In the genomic region with DNA sequence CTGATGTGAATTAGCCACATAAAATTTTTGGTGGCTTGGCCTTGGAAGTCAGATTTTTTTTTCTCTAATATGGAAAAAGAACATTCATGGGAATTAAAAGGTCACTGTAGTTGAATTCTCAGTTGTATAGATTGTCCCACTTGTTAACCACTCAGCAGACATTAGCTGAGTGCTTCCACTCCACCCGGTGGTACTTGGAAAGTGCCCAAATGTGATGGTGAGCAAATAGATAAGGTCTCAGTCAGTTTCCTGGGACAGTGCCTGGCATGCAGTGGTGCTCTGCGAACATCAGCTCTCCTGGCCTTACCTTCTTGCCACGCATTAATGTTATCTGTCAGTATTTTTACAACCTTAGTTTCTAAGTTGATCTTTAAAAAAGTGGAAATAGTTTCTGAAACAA, we compare ENCODE assay signal across 8 cellular contexts. TPM values are rescaled to one million over a fixed set of nuclear protein-coding genes. Genes with fewer than 3 reads are reported as not detected.
DNase-seq lines count a peak whose midpoint lies in the region; ATAC-seq and TF ChIP-seq lines count a peak whose summit lies in the region.

No MANE protein-coding gene starts in this region.

- peaks cover 51% of the 10 kb centered on the region for H4K20me1 ChIP-seq in IMR-90 (ENCODE audit: insufficient read depth, low read length)

- no peak overlapping the region for H4K8ac ChIP-seq in IMR-90 (ENCODE audit: low read depth in 2 of 2, low read length in 2 of 2)

- no peaks in the 10 kb centered on the region for H3K27me3 ChIP-seq in IMR-90 (ENCODE audit: control insufficient read depth, insufficient read depth, low read length)
- H3K27me3 ChIP-seq in body of pancreas, result no peaks in the 10 kb centered on the region

- in situ Hi-C loops in IMR-90 (cut with MboI; ENCODE audit: low sequenced_read_pairs), result loop anchor here (25.0 kb wide), 1 partner anchor 1052 kb away; no protein-coding TSS in a partner anchor

- dilution Hi-C loops in IMR-90 (cut with HindIII; ENCODE audit: low sequenced_read_pairs, unreplicated experiment), result no loop called here

- H2BK120ac ChIP-seq in IMR-90 (ENCODE audit: low read depth, low read length), result no peak overlapping the region

- peaks cover 2 to 46% of the 10 kb centered on the region in 2 experiments; a peak in 2 of 4 replicates for H3K79me1 ChIP-seq in IMR-90 (ENCODE audit: low read depth in 1 of 2, low read length in 2 of 2)

- peak overlapping the region; percentile 98 for H3K4me2 ChIP-seq in IMR-90 (ENCODE audit: low read depth, low read length)

- intact Hi-C loops in IMR-90 (cut with micrococcal nuclease) (no loop called here), body of pancreas (cut with DNase I) (no loop called here), lower leg skin (cut with DNase I; ENCODE audit: low total_unique reads) (no loop called here)

- H3K9ac ChIP-seq in IMR-90 (ENCODE audit: low read depth, low read length), result peak overlapping the region; percentile 7; the same call in 1 of the 2 replicates

- no peaks in the 10 kb centered on the region for H3K9me3 ChIP-seq in IMR-90 (ENCODE audit: control insufficient read depth, insufficient read depth, low read length)
- no peaks in the 10 kb centered on the region for H3K9me3 ChIP-seq in body of pancreas

- H3K23ac ChIP-seq in IMR-90 (ENCODE audit: low read depth, low read length), result peak overlapping the region; percentile 46

- CTCF ChIA-PET in IMR-90 (lab: Yijun Ruan, JAX), result no interaction called here

- H3K27ac ChIP-seq in IMR-90 (ENCODE audit: insufficient read depth, low read length) (0 out of 2 replicates have a peak overlapping the region, but pooled peaks have one; percentile 2), body of pancreas (peak overlapping the region in 3 of 4 donors; percentile 70 to 89 (median 89))

- H2BK20ac ChIP-seq in IMR-90 (ENCODE audit: low read depth, low read length), result no peak overlapping the region

- H4K5ac ChIP-seq in IMR-90 (ENCODE audit: low read depth, low read length), result no peak overlapping the region

- H3K56ac ChIP-seq in IMR-90 (ENCODE audit: extremely low read depth, insufficient read depth, low read length), result no peak overlapping the region

- TF ChIP-seq POLR2A in IMR-90 (IDR thresholded peaks at IDR 0.05; ENCODE audit: low read depth, low read length), result peak; percentile 3; the same call in 1 of the 2 replicates
- no peak for TF ChIP-seq POLR2A in body of pancreas (IDR thresholded peaks at IDR 0.05)
- TF ChIP-seq POLR2A in lower leg skin (IDR thresholded peaks at IDR 0.05), result no peak

- no CpG with 5 or more reads among the region's 3 CpGs for WGBS in IMR-90 (ENCODE audit: extremely low coverage in 2 of 2, insufficient read length in 1 of 2), 2 experiments
- 11 to 19% methylated on average over 3 of the region's 3 CpGs for WGBS in body of pancreas, 2 donors
- WGBS in lower leg skin, 2 donors, result 35 to 36% methylated on average over 3 of the region's 3 CpGs

- no peak overlapping the region for H3K14ac ChIP-seq in IMR-90 (replicated peaks; ENCODE audit: low read depth, low read length)

- H3K36me3 ChIP-seq in IMR-90 (ENCODE audit: control insufficient read depth, insufficient read depth, low read length) (no peaks in the 10 kb centered on the region; the same call in 1 of the 2 replicates), body of pancreas (replicated peaks in 1 of 2; ENCODE audit: insufficient read depth in 1 of 2, low read depth in 2 of 2) (no peaks in the 10 kb centered on the region)

- H3K4me1 ChIP-seq in IMR-90 (ENCODE audit: control insufficient read depth, insufficient read depth, low read length) (peaks cover 1% of the 10 kb centered on the region; the same call in 1 of the 2 replicates), body of pancreas (peaks cover 75% of the 10 kb centered on the region)

- H2BK5ac ChIP-seq in IMR-90 (ENCODE audit: low read depth, low read length, poor library complexity, severe bottlenecking), result no peak overlapping the region

- no peak for ATAC-seq in IMR-90 (ENCODE audit: low read depth)
- no peak for ATAC-seq in body of pancreas
- no peak for ATAC-seq in GM18498 (IDR thresholded peaks at IDR 0.05; ENCODE audit: unreplicated experiment)

- no TSS peak for BruUV-seq in IMR-90 (replicated peaks; lab: Mats Ljungman, UMichigan)

- H2AFZ ChIP-seq in IMR-90 (replicated peaks; ENCODE audit: low read length, poor library complexity), result no peak overlapping the region

- H2AK9ac ChIP-seq in IMR-90 (replicated peaks; ENCODE audit: low read depth, low read length, poor library complexity), result no peak overlapping the region

- no peak overlapping the region for H4K91ac ChIP-seq in IMR-90 (ENCODE audit: insufficient read depth, low read depth, low read length)

- no peak overlapping the region for H2BK15ac ChIP-seq in IMR-90 (ENCODE audit: low read depth, low read length)

- no peak for TF ChIP-seq RAD21 in IMR-90 (IDR thresholded peaks at IDR 0.05; ENCODE audit: low read length)

- H3K4me3 ChIP-seq in IMR-90 (ENCODE audit: insufficient read depth, low read depth, low read length) (peak overlapping the region; percentile 10), body of pancreas (peak overlapping the region in 1 of 2 donors; percentile 91), lower leg skin (ENCODE audit: low read depth, poor library complexity, severe bottlenecking) (peak overlapping the region; percentile 98)

- TF ChIP-seq CTCF in IMR-90 (conservative IDR thresholded peaks at IDR 0.05; ENCODE audit: low read depth, low read length), result no peak
- no peak for TF ChIP-seq CTCF in body of pancreas (IDR thresholded peaks at IDR 0.05)
- TF ChIP-seq CTCF in lower leg skin (IDR thresholded peaks at IDR 0.05), result no peak

- H2AK5ac ChIP-seq in IMR-90 (ENCODE audit: low read depth, low read length), result no peak overlapping the region; the same call in 1 of the 2 replicates

- POLR2A ChIA-PET in IMR-90 (lab: Charles Lee; ENCODE audit: unreplicated experiment), result no interaction called here

- H3K18ac ChIP-seq in IMR-90 (ENCODE audit: low read depth, low read length), result no peak overlapping the region

- 0 out of 2 replicates have a peak, but pooled peaks cover 7% of the 10 kb centered on the region for H3K9me1 ChIP-seq in IMR-90 (ENCODE audit: insufficient read depth, low read length)

- H3K4ac ChIP-seq in IMR-90 (ENCODE audit: low read depth, low read length), result 0 out of 2 replicates have a peak overlapping the region, but pooled peaks have one; percentile 48

- DNase-seq in AG08396 (ENCODE audit: low spot score) (peak; percentile 28), IMR-90 (peak; percentile 48), body of pancreas (peak in 2 of 4 donors; percentile 17), lower leg skin (ENCODE audit: low spot score in 2 of 2) (no peak), dedifferentiated amniotic fluid mesenchymal stem cell (ENCODE audit: extremely low spot score) (no peak), NCI-H2081 treated with DMSO at 0.1 percent for 48 hours (lab: John Stamatoyannopoulos, UW) (no peak), NCI-H524 (lab: John Stamatoyannopoulos, UW) (no peak)

TF ChIP-seq in IMR-90, 13 proteins besides CTCF, POLR2A, EP300 and RAD21 (continues in another document):
- TF ChIP-seq SMC3 (IDR thresholded peaks at IDR 0.05; ENCODE audit: low read depth, low read length) (no peak), BHLHE40 (IDR thresholded peaks at IDR 0.05; ENCODE audit: low read depth, low read length) (no peak), MAFK (IDR thresholded peaks at IDR 0.05; ENCODE audit: low read depth, low read length) (no peak), CHD1 (IDR thresholded peaks at IDR 0.05; ENCODE audit: low read depth, low read length) (no peak), FOS (IDR thresholded peaks at IDR 0.05; ENCODE audit: low read depth, low read length) (no peak), MAZ (IDR thresholded peaks at IDR 0.05; ENCODE audit: borderline replicate concordance, low read depth, low read length) (no peak), MXI1 (IDR thresholded peaks at IDR 0.05; ENCODE audit: borderline replicate concordance, low read depth, low read length) (no peak), RFX5 (IDR thresholded peaks at IDR 0.05; ENCODE audit: low read depth, low read length) (no peak)
- TF ChIP-seq, protein P1, sequence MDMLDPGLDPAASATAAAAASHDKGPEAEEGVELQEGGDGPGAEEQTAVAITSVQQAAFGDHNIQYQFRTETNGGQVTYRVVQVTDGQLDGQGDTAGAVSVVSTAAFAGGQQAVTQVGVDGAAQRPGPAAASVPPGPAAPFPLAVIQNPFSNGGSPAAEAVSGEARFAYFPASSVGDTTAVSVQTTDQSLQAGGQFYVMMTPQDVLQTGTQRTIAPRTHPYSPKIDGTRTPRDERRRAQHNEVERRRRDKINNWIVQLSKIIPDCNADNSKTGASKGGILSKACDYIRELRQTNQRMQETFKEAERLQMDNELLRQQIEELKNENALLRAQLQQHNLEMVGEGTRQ (IDR thresholded peaks at IDR 0.05; ENCODE audit: low read depth, low read length), result no peak
- TF ChIP-seq, protein P2, sequence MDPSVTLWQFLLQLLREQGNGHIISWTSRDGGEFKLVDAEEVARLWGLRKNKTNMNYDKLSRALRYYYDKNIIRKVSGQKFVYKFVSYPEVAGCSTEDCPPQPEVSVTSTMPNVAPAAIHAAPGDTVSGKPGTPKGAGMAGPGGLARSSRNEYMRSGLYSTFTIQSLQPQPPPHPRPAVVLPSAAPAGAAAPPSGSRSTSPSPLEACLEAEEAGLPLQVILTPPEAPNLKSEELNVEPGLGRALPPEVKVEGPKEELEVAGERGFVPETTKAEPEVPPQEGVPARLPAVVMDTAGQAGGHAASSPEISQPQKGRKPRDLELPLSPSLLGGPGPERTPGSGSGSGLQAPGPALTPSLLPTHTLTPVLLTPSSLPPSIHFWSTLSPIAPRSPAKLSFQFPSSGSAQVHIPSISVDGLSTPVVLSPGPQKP (IDR thresholded peaks at IDR 0.05; ENCODE audit: borderline replicate concordance, low read depth, low read length), result no peak

RNA-seq across cellular contexts. Expression of a gene that starts 1.4 kb away (rescaled TPM):
- total RNA-seq in IMR-90 (2012; rRNA removed) (343 and 367 TPM in 2 replicates), body of pancreas (100 to 1,000 TPM; 127 to 148 TPM), lower leg skin (100 to 1,000 TPM; 148 to 233 (median 216) TPM)
- polyA plus RNA-seq in IMR-90 (2012; rRNA removed), result 357 and 382 TPM in 2 replicates
- 102 and 204 TPM in 2 replicates for polyA plus RNA-seq in IMR-90 (2012; cell fraction: cytosol; rRNA removed)
- polyA plus RNA-seq in IMR-90 (2012; cell fraction: nucleus; rRNA removed; ENCODE audit: low replicate concordance), result 118 and 283 TPM in 2 replicates

RNA-seq across cellular contexts. Expression of a gene that starts 1.6 kb away (rescaled TPM):
- total RNA-seq in IMR-90 (2012; rRNA removed) (3.0 and 6.1 TPM in 2 replicates), body of pancreas (1 to 10 TPM; 4.9 to 6.2 TPM), lower leg skin (10 to 100 TPM in 1 of 4 donors, 1 to 10 TPM in 3; 7.0 to 10.3 (median 8.2) TPM)
- 4.2 and 6.4 TPM in 2 replicates for polyA plus RNA-seq in IMR-90 (2012; rRNA removed)
- polyA plus RNA-seq in IMR-90 (2012; cell fraction: cytosol; rRNA removed), result 0.41 and 0.61 TPM in 2 replicates
- 1.6 and 8.8 TPM in 2 replicates for polyA plus RNA-seq in IMR-90 (2012; cell fraction: nucleus; rRNA removed; ENCODE audit: low replicate concordance)

RNA-seq across cellular contexts. Expression of a gene that starts 28.9 kb away (rescaled TPM):
- total RNA-seq in IMR-90 (2012; rRNA removed) (1.4 TPM in 2 replicates), body of pancreas (10 to 100 TPM in 1 of 2 donors, 1 to 10 TPM in 1; 6.0 to 12.9 TPM), lower leg skin (1 to 10 TPM; 5.0 to 8.3 (median 7.7) TPM)
- 2.2 and 2.3 TPM in 2 replicates for polyA plus RNA-seq in IMR-90 (2012; rRNA removed)
- polyA plus RNA-seq in IMR-90 (2012; cell fraction: cytosol; rRNA removed), result 1.4 and 1.6 TPM in 2 replicates
- 1.4 and 2.0 TPM in 2 replicates for polyA plus RNA-seq in IMR-90 (2012; cell fraction: nucleus; rRNA removed; ENCODE audit: low replicate concordance)

Comparison
In these comparisons a context has a peak if more than half of its experiments do, and no peak if none do; other contexts are left out.
1. DNase-seq: peak in AG08396 (single experiment) and IMR-90 (single experiment); none in lower leg skin (0 of 2), dedifferentiated amniotic fluid mesenchymal stem cell (single experiment), NCI-H2081 treated with DMSO at 0.1 percent for 48 hours (single experiment) and NCI-H524 (0 of 2).